In genomic region chr2:226115832-226116200, GRCh38 we compare ENCODE assay signal across 20 cellular contexts.
DNase-seq lines count a peak whose midpoint lies in the region; ATAC-seq, FAIRE-seq and TF ChIP-seq lines count a peak whose summit lies in the region.
"Had no signal": no experiment of that assay in that cellular context is flagged by ENCODE, and none has a peak within 500 bp of the region (broad histone marks: within the 10 kb centered on the region; RNA-seq: fewer than 3 reads in every experiment).

No MANE protein-coding gene starts in this region.

- TF ChIP-seq CTCF in 22Rv1 (IDR thresholded peaks at IDR 0.05) (no peak), astrocyte (IDR thresholded peaks at IDR 0.05; ENCODE audit: insufficient read depth, low read depth, low read length) (no peak), dorsolateral prefrontal cortex (IDR thresholded peaks at IDR 0.05 in 54 of 56, conservative IDR thresholded peaks at IDR 0.05 in 2 of 56; ENCODE audit: low read depth in 1 of 56, partially characterized antibody in 56 of 56) (no peak), ovary (IDR thresholded peaks at IDR 0.05) (no peak)

- H3K9ac ChIP-seq in HUES6 (ENCODE audit: low read length) (no peak overlapping the region), astrocyte (ENCODE audit: low read length) (peak overlapping the region; percentile 68), iPS-18a (ENCODE audit: low read length) (no peak overlapping the region)

- no peaks in the 10 kb centered on the region for H3K27me3 Mint-ChIP-seq in astrocyte (ENCODE audit: low read depth, unreplicated experiment)
- H3K27me3 Mint-ChIP-seq: CD4-positive, alpha-beta T cell; dendritic cell treated with granulocyte-macrophage colony-stimulating factor and Interleukin-4, amounts not matched to agents 40 ng/mL and 50 ng/mL, for 4 days had no signal

- H3K27ac ChIP-seq in 22Rv1 (peak overlapping the region; percentile 83), HUES6 (ENCODE audit: low read depth, low read length) (peak overlapping the region; percentile 59), astrocyte (ENCODE audit: low read depth, low read length) (peak overlapping the region; percentile 98), iPS-18a (ENCODE audit: low read length) (no peak overlapping the region), dorsolateral prefrontal cortex (no peak overlapping the region), ovary (no peak overlapping the region)
- H3K27ac ChIP-seq: heart right ventricle, pancreas, tibial nerve had no signal

- H3K36me3 Mint-ChIP-seq in astrocyte (ENCODE audit: low read depth, unreplicated experiment) = no peaks in the 10 kb centered on the region

- H3K4me1 ChIP-seq in HUES6 (ENCODE audit: control insufficient read depth, insufficient read depth, low read length) = peaks cover 19% of the 10 kb centered on the region
- H3K4me1 ChIP-seq in astrocyte (ENCODE audit: insufficient read depth, low read length) = peaks cover 40% of the 10 kb centered on the region
- H3K4me1 ChIP-seq in iPS-18a (ENCODE audit: control insufficient read depth, low read depth, low read length) = peaks cover 18% of the 10 kb centered on the region
- H3K4me1 ChIP-seq in ovary (ENCODE audit: insufficient read depth) = no peaks in the 10 kb centered on the region

- no peak for TF ChIP-seq POLR2A in ovary (IDR thresholded peaks at IDR 0.05)

- H3K4me3 ChIP-seq in HUES6 (ENCODE audit: low read depth, low read length) (no peak overlapping the region), astrocyte (ENCODE audit: insufficient read depth, low read depth, low read length) (no peak overlapping the region), iPS-18a (ENCODE audit: low read length) (peak overlapping the region; percentile 1), dorsolateral prefrontal cortex (no peak overlapping the region), ovary (no peak overlapping the region)
- H3K4me3 ChIP-seq: heart right ventricle, pancreas, skin epidermis, tibial nerve had no signal

- no peak for ATAC-seq in HG02759 (IDR thresholded peaks at IDR 0.05; ENCODE audit: unreplicated experiment)
- ATAC-seq: left colon had no signal

- no peaks in the 10 kb centered on the region for H4K20me1 ChIP-seq in astrocyte (ENCODE audit: insufficient read depth, low read length)

- H3K36me3 ChIP-seq in HUES6 (ENCODE audit: control insufficient read depth, insufficient read depth, low read length) (no peaks in the 10 kb centered on the region), astrocyte (ENCODE audit: insufficient read depth, low read length) (no peaks in the 10 kb centered on the region), iPS-18a (ENCODE audit: control insufficient read depth, low read depth, low read length) (no peaks in the 10 kb centered on the region), ovary (no peaks in the 10 kb centered on the region)
- H3K36me3 ChIP-seq: heart right ventricle, pancreas, tibial nerve had no signal

- no peak overlapping the region for H3K4me3 Mint-ChIP-seq in astrocyte (ENCODE audit: unreplicated experiment)
- H3K4me3 Mint-ChIP-seq: activated naive CD4-positive, alpha-beta T cell treated with anti-CD3 and anti-CD28 coated beads for 36 hours; CD4-positive, alpha-beta T cell; dendritic cell treated with granulocyte-macrophage colony-stimulating factor and Interleukin-4, amounts not matched to agents 40 ng/mL and 50 ng/mL, for 4 days had no signal

- H3K4me2 ChIP-seq in astrocyte (ENCODE audit: low read length) = peak overlapping the region; percentile 54

- intact Hi-C loops in dorsolateral prefrontal cortex (cut with DNase I) (no loop called here), ovary (cut with DNase I) (no loop called here)

- H2AFZ ChIP-seq in astrocyte (ENCODE audit: low read depth, low read length) = no peak overlapping the region

- H3K9me3 ChIP-seq in HUES6 (ENCODE audit: control insufficient read depth, insufficient read depth, low read depth, low read length) (no peaks in the 10 kb centered on the region), astrocyte (ENCODE audit: insufficient read depth, low read depth, low read length) (no peaks in the 10 kb centered on the region), iPS-18a (ENCODE audit: control insufficient read depth, low read depth, low read length) (no peaks in the 10 kb centered on the region), ovary (no peaks in the 10 kb centered on the region)
- H3K9me3 ChIP-seq: pancreas, tibial nerve had no signal

- DNase-seq in astrocyte (ENCODE audit: low read depth) = peak; percentile 51
- no peak for DNase-seq in dorsolateral prefrontal cortex
- no peak for DNase-seq in ovary
- DNase-seq in NOMO-1 treated with DMSO at 0.1 percent for 48 hours (lab: John Stamatoyannopoulos, UW; ENCODE audit: unreplicated experiment) = no peak
- DNase-seq: activated CD4-positive, alpha-beta T cell treated with anti-CD3 and anti-CD28 coated beads for 48 hours; activated naive CD4-positive, alpha-beta T cell treated with anti-CD3 and anti-CD28 coated beads for 36 hours; CD4-positive, alpha-beta T cell; DMS79 treated with DMSO at 0.1 percent for 48 hours; heart right ventricle; left colon; NCI-H146; NCI-H345; pancreas had no signal

- H3K27me3 ChIP-seq in HUES6 (ENCODE audit: control insufficient read depth, insufficient read depth, low read length) = no peaks in the 10 kb centered on the region
- no peaks in the 10 kb centered on the region for H3K27me3 ChIP-seq in astrocyte (ENCODE audit: insufficient read depth, low read length)
- no peaks in the 10 kb centered on the region for H3K27me3 ChIP-seq in iPS-18a (ENCODE audit: control insufficient read depth, insufficient read depth, low read length)
- no peaks in the 10 kb centered on the region for H3K27me3 ChIP-seq in dorsolateral prefrontal cortex
- no peaks in the 10 kb centered on the region for H3K27me3 ChIP-seq in ovary
- H3K27me3 ChIP-seq: heart right ventricle, pancreas, tibial nerve had no signal

- peak overlapping the region; percentile 88 for H3K27ac Mint-ChIP-seq in astrocyte (ENCODE audit: unreplicated experiment)
- H3K27ac Mint-ChIP-seq: activated naive CD4-positive, alpha-beta T cell treated with anti-CD3 and anti-CD28 coated beads for 36 hours; CD4-positive, alpha-beta T cell; dendritic cell treated with granulocyte-macrophage colony-stimulating factor and Interleukin-4, amounts not matched to agents 40 ng/mL and 50 ng/mL, for 4 days had no signal

- WGBS in ovary, 3 donors = 50 to 68% (median 63%) methylated on average over 1 of the region's 1 CpG

- no peaks in the 10 kb centered on the region for H3K9me3 Mint-ChIP-seq in astrocyte (ENCODE audit: unreplicated experiment)
- H3K9me3 Mint-ChIP-seq: activated naive CD4-positive, alpha-beta T cell treated with anti-CD3 and anti-CD28 coated beads for 36 hours; CD4-positive, alpha-beta T cell; dendritic cell treated with granulocyte-macrophage colony-stimulating factor and Interleukin-4, amounts not matched to agents 40 ng/mL and 50 ng/mL, for 4 days had no signal

- H3K79me2 ChIP-seq in astrocyte (ENCODE audit: insufficient read depth, low read length) = no peaks in the 10 kb centered on the region

- no peak for TF ChIP-seq EP300 in ovary (IDR thresholded peaks at IDR 0.05)

- H3K4me1 Mint-ChIP-seq in astrocyte (ENCODE audit: low read depth, unreplicated experiment) = peaks cover 43% of the 10 kb centered on the region

- FAIRE-seq in astrocyte (lab: Jason Lieb, UNC) = no peak
- FAIRE-seq: pancreas had no signal

Comparison
In these comparisons a context has a peak if more than half of its experiments do, and no peak if none do; other contexts are left out.
1. H3K27ac ChIP-seq: peak in 22Rv1 (single experiment), HUES6 (single experiment) and astrocyte (single experiment); none in iPS-18a (single experiment), dorsolateral prefrontal cortex (0 of 59) and ovary (0 of 2).